Comparison of ENCODE assay signal across 1 cellular context in the genomic region with DNA sequence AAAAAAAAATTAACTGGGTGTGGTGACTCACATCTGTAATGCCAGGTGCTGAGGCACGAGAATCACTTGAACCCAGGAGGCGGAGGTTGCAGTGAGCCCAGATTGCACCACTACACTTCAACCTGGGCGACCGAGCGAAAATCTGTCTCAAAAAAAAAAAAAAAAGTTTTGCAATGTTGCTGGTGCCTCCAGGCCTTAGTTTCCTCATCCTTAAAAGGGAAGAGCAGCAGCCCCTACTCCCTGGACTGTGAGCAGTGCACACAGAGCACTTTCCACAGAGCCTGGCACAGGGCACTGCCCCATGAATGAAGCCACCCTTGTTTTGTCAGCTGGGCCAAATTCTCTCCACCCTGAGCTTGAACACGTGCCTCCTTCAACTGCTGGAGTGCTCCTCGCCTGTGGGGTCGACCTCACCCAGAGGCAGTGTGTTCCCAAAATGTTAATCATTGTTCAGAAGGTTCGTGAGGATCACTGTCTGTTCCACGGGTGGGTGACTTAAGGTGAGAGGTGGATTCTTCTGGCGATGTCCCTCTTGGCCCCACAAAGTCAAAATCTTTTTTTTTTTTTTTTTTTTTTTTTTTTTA.
TF ChIP-seq lines count a peak whose summit lies in the region.

No MANE protein-coding gene starts in this region.

TF ChIP-seq in IMR-90, 13 proteins besides CTCF, POLR2A, EP300 and RAD21 (continued from another document):
- TF ChIP-seq CEBPB (IDR thresholded peaks at IDR 0.05; ENCODE audit: low read depth, low read length): no peak
